ENCODE assay signal across 9 cellular contexts in genomic region chr19:33052352-33052972, GRCh38. TPM values are rescaled to one million over a fixed set of nuclear protein-coding genes. Genes with fewer than 3 reads are reported as not detected.
DNase-seq lines count a peak whose midpoint lies in the region; ATAC-seq and TF ChIP-seq lines count a peak whose summit lies in the region.
"Had no signal": no experiment of that assay in that cellular context is flagged by ENCODE, and none has a peak within 500 bp of the region (broad histone marks: within the 10 kb centered on the region; RNA-seq: fewer than 3 reads in every experiment).

No MANE protein-coding gene starts in this region.

- TF ChIP-seq EP300 in gastroesophageal sphincter (IDR thresholded peaks at IDR 0.05): no peak

- no peaks in the 10 kb centered on the region for H3K36me3 Mint-ChIP-seq in HFFc6 (ENCODE audit: low read depth)
- H3K36me3 Mint-ChIP-seq: naive thymus-derived CD4-positive, alpha-beta T cell had no signal

- H3K27ac ChIP-seq in Peyer's patch (peak overlapping the region in 3 of 4 donors; percentile 29 to 79 (median 64)), gastroesophageal sphincter (no peak overlapping the region)

- H3K4me1 Mint-ChIP-seq in HFFc6 (ENCODE audit: low read depth): peaks cover 14% of the 10 kb centered on the region
- H3K4me1 Mint-ChIP-seq: naive thymus-derived CD4-positive, alpha-beta T cell had no signal

- H3K36me3 ChIP-seq in Peyer's patch: no peaks in the 10 kb centered on the region
- no peaks in the 10 kb centered on the region for H3K36me3 ChIP-seq in gastroesophageal sphincter

- H3K4me3 Mint-ChIP-seq in HFFc6: no peak overlapping the region
- H3K4me3 Mint-ChIP-seq: naive thymus-derived CD4-positive, alpha-beta T cell had no signal

- ATAC-seq in gastroesophageal sphincter: peak; percentile 39
- peak; percentile 87 for ATAC-seq in sciatic nerve
- ATAC-seq: naive thymus-derived CD4-positive, alpha-beta T cell had no signal

- intact Hi-C loops in sciatic nerve (cut with DNase I): no loop called here

- H3K9me3 ChIP-seq in Peyer's patch (no peaks in the 10 kb centered on the region), gastroesophageal sphincter (no peaks in the 10 kb centered on the region)

- no peaks in the 10 kb centered on the region for H3K27me3 ChIP-seq in Peyer's patch
- peaks cover 4% of the 10 kb centered on the region for H3K27me3 ChIP-seq in gastroesophageal sphincter

- no peaks in the 10 kb centered on the region for H3K9me3 Mint-ChIP-seq in HFFc6

- no peaks in the 10 kb centered on the region; the same call in none of the 2 replicates for H3K27me3 Mint-ChIP-seq in HFFc6 (ENCODE audit: insufficient read depth)

- peak; percentile 28 for DNase-seq in HFFc6
- DNase-seq in Peyer's patch: no peak
- DNase-seq in sciatic nerve (ENCODE audit: low spot score): no peak
- no peak for DNase-seq in Ammon's horn (ENCODE audit: low spot score)
- no peak for DNase-seq in NCI-H187 (lab: John Stamatoyannopoulos, UW)
- DNase-seq in central memory CD4-positive, alpha-beta T cell: no peak
- DNase-seq: activated T-cell treated with anti-CD3 and anti-CD28 coated beads, Interleukin-2, amount 50 U/mL, for 48 hours; naive thymus-derived CD4-positive, alpha-beta T cell had no signal

- H3K4me3 ChIP-seq in Peyer's patch (no peak overlapping the region), gastroesophageal sphincter (no peak overlapping the region)

- peaks cover 0 to 36% (median 6%) of the 10 kb centered on the region in 4 donors for H3K4me1 ChIP-seq in Peyer's patch
- no peaks in the 10 kb centered on the region for H3K4me1 ChIP-seq in gastroesophageal sphincter

- H3K27ac Mint-ChIP-seq in HFFc6: no peak overlapping the region
- H3K27ac Mint-ChIP-seq: naive thymus-derived CD4-positive, alpha-beta T cell had no signal

- no peak for TF ChIP-seq CTCF in HFFc6 (IDR thresholded peaks at IDR 0.05)
- TF ChIP-seq CTCF in Peyer's patch (IDR thresholded peaks at IDR 0.05): peak in 2 of 6 experiments; percentile 4 to 8
- TF ChIP-seq CTCF in gastroesophageal sphincter (IDR thresholded peaks at IDR 0.05): no peak

- TF ChIP-seq POLR2A in Peyer's patch (IDR thresholded peaks at IDR 0.05): no peak
- TF ChIP-seq POLR2A in gastroesophageal sphincter (IDR thresholded peaks at IDR 0.05): no peak

- 70 to 85% methylated on average over 4 to 8 of the region's 8 CpGs for WGBS in gastroesophageal sphincter (ENCODE audit: low coverage in 1 of 2), 2 donors

RNA-seq across cellular contexts. Expression of gene RHPN2, which starts 12.2 kb away (rescaled TPM):
- 1 to 10 TPM; 2.7 to 5.4 (median 3.4) TPM for total RNA-seq in HFFc6 (2021; fragmentation: NEBNext Ultra II Directional; extraction: Animal tissue kit (Norgen Biotek cat#: 25700))
- total RNA-seq in Peyer's patch: 10 to 100 TPM; 46.2 to 75.6 (median 61.9) TPM
- 1 to 10 TPM; 1.4 to 4.7 (median 2.1) TPM for total RNA-seq in gastroesophageal sphincter
- 4.5 TPM for total RNA-seq in sciatic nerve

RNA-seq across cellular contexts. Expression of gene GPATCH1, which starts 28.5 kb away (rescaled TPM):
- 1 to 10 TPM; 5.9 to 7.8 (median 7.0) TPM for total RNA-seq in HFFc6 (2021; fragmentation: NEBNext Ultra II Directional; extraction: Animal tissue kit (Norgen Biotek cat#: 25700))
- 10 to 100 TPM; 10.2 to 28.9 (median 19.5) TPM for total RNA-seq in Peyer's patch
- 10 to 100 TPM in 1 of 4 donors, 1 to 10 TPM in 3; 6.2 to 10.4 (median 6.8) TPM for total RNA-seq in gastroesophageal sphincter
- 9.7 TPM for total RNA-seq in sciatic nerve

Comparison
In these comparisons a context has a peak if more than half of its experiments do, and no peak if none do; other contexts are left out.
1. H3K27ac ChIP-seq: peak in Peyer's patch (3 of 4); none in gastroesophageal sphincter (0 of 4).